1 cellular context compared by ENCODE assay signal in the genomic region with DNA sequence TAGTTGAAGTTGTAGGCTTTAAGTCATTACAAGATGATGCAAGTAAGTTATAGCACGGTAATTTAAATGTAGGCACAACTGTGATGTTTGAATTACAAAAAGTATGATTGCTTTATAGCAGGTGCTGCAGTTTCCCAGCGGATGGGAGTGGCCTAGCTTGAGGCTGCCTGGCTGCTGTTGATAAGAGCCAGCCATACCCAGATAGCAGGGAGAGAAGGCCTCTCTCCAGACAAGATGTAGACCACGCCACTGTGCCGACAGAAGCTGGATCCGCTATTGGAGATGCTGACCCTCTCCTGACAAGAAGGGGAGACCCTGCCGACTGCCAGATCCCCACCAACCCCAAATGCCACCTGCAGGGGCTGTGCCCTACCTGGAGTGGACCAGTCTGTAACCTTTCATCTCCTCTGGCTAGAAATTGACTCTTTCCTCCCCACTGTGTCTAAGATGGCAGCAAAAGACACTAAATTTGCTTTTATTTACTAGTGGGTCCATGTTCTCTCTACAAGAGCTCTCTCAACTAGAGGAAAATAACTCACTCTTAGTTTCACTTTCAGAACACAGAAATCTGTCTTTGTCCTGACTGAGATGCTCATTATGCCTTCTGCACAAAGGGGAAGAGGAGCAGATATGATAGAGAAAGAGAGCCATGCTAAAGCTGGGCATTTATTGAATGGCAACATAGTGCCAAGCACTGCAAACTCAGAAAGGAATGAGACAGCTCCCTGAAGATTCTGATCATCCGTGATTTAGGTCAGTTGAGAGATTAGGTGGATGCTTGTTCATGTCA.
A peak's percentile ranks its signal among the peaks of the same experiment; 100 is the strongest.
TF ChIP-seq lines count a peak whose summit lies in the region.

No MANE protein-coding gene starts in this region.

TF ChIP-seq in K562, 482 proteins besides CTCF, POLR2A, EP300 and RAD21 (continued from another document and continues in another):
- no peak for TF ChIP-seq ZNF197 (CRISPR knock-in tag; IDR thresholded peaks at IDR 0.05; ENCODE audit: low read depth)
- TF ChIP-seq SMAD1 (IDR thresholded peaks at IDR 0.05; ENCODE audit: low read depth, low read length, partially characterized antibody) = no peak
- TF ChIP-seq ZNF766 (CRISPR knock-in tag; conservative IDR thresholded peaks at IDR 0.05) = no peak
- TF ChIP-seq, protein P1, sequence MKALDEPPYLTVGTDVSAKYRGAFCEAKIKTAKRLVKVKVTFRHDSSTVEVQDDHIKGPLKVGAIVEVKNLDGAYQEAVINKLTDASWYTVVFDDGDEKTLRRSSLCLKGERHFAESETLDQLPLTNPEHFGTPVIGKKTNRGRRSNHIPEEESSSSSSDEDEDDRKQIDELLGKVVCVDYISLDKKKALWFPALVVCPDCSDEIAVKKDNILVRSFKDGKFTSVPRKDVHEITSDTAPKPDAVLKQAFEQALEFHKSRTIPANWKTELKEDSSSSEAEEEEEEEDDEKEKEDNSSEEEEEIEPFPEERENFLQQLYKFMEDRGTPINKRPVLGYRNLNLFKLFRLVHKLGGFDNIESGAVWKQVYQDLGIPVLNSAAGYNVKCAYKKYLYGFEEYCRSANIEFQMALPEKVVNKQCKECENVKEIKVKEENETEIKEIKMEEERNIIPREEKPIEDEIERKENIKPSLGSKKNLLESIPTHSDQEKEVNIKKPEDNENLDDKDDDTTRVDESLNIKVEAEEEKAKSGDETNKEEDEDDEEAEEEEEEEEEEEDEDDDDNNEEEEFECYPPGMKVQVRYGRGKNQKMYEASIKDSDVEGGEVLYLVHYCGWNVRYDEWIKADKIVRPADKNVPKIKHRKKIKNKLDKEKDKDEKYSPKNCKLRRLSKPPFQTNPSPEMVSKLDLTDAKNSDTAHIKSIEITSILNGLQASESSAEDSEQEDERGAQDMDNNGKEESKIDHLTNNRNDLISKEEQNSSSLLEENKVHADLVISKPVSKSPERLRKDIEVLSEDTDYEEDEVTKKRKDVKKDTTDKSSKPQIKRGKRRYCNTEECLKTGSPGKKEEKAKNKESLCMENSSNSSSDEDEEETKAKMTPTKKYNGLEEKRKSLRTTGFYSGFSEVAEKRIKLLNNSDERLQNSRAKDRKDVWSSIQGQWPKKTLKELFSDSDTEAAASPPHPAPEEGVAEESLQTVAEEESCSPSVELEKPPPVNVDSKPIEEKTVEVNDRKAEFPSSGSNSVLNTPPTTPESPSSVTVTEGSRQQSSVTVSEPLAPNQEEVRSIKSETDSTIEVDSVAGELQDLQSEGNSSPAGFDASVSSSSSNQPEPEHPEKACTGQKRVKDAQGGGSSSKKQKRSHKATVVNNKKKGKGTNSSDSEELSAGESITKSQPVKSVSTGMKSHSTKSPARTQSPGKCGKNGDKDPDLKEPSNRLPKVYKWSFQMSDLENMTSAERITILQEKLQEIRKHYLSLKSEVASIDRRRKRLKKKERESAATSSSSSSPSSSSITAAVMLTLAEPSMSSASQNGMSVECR (CRISPR knock-in tag; IDR thresholded peaks at IDR 0.05) = no peak; the same call in 1 of the 2 replicates
- TF ChIP-seq KAT8 (IDR thresholded peaks at IDR 0.05; ENCODE audit: low read depth) = no peak
- no peak for TF ChIP-seq EGR1 (conservative IDR thresholded peaks at IDR 0.05)
- TF ChIP-seq ZNF75A (CRISPR knock-in tag; IDR thresholded peaks at IDR 0.05) = no peak
- TF ChIP-seq, protein P2, sequence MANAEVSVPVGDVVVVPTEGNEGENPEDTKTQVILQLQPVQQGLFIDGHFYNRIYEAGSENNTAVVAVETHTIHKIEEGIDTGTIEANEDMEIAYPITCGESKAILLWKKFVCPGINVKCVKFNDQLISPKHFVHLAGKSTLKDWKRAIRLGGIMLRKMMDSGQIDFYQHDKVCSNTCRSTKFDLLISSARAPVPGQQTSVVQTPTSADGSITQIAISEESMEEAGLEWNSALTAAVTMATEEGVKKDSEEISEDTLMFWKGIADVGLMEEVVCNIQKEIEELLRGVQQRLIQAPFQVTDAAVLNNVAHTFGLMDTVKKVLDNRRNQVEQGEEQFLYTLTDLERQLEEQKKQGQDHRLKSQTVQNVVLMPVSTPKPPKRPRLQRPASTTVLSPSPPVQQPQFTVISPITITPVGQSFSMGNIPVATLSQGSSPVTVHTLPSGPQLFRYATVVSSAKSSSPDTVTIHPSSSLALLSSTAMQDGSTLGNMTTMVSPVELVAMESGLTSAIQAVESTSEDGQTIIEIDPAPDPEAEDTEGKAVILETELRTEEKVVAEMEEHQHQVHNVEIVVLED (CRISPR knock-in tag; IDR thresholded peaks at IDR 0.05) = no peak
- TF ChIP-seq LARP7 (IDR thresholded peaks at IDR 0.05) = no peak
- TF ChIP-seq, protein P3, sequence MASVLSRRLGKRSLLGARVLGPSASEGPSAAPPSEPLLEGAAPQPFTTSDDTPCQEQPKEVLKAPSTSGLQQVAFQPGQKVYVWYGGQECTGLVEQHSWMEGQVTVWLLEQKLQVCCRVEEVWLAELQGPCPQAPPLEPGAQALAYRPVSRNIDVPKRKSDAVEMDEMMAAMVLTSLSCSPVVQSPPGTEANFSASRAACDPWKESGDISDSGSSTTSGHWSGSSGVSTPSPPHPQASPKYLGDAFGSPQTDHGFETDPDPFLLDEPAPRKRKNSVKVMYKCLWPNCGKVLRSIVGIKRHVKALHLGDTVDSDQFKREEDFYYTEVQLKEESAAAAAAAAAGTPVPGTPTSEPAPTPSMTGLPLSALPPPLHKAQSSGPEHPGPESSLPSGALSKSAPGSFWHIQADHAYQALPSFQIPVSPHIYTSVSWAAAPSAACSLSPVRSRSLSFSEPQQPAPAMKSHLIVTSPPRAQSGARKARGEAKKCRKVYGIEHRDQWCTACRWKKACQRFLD (CRISPR knock-in tag; IDR thresholded peaks at IDR 0.05) = 0 out of 2 replicates have a peak, but pooled peaks have one; percentile 50
- TF ChIP-seq SOX6 (IDR thresholded peaks at IDR 0.05) = peak; percentile 84
- no peak for TF ChIP-seq NFATC3 (IDR thresholded peaks at IDR 0.05)
- 0 out of 2 replicates have a peak, but pooled peaks have one; percentile 56 for TF ChIP-seq EHMT2 (IDR thresholded peaks at IDR 0.05)
- TF ChIP-seq FOXK2 (conservative IDR thresholded peaks at IDR 0.05 in 1 of 2, IDR thresholded peaks at IDR 0.05 in 1 of 2; ENCODE audit: low read depth in 2 of 2) = 0 out of 4 replicates have a peak, but pooled peaks of 1 of the 2 experiments have one; percentile 10
- no peak for TF ChIP-seq HMG20A (CRISPR knock-in tag; conservative IDR thresholded peaks at IDR 0.05)
- TF ChIP-seq, protein P4, sequence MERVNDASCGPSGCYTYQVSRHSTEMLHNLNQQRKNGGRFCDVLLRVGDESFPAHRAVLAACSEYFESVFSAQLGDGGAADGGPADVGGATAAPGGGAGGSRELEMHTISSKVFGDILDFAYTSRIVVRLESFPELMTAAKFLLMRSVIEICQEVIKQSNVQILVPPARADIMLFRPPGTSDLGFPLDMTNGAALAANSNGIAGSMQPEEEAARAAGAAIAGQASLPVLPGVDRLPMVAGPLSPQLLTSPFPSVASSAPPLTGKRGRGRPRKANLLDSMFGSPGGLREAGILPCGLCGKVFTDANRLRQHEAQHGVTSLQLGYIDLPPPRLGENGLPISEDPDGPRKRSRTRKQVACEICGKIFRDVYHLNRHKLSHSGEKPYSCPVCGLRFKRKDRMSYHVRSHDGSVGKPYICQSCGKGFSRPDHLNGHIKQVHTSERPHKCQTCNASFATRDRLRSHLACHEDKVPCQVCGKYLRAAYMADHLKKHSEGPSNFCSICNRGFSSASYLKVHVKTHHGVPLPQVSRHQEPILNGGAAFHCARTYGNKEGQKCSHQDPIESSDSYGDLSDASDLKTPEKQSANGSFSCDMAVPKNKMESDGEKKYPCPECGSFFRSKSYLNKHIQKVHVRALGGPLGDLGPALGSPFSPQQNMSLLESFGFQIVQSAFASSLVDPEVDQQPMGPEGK (CRISPR knock-in tag; IDR thresholded peaks at IDR 0.05; ENCODE audit: borderline replicate concordance) = no peak
- TF ChIP-seq, protein P5, sequence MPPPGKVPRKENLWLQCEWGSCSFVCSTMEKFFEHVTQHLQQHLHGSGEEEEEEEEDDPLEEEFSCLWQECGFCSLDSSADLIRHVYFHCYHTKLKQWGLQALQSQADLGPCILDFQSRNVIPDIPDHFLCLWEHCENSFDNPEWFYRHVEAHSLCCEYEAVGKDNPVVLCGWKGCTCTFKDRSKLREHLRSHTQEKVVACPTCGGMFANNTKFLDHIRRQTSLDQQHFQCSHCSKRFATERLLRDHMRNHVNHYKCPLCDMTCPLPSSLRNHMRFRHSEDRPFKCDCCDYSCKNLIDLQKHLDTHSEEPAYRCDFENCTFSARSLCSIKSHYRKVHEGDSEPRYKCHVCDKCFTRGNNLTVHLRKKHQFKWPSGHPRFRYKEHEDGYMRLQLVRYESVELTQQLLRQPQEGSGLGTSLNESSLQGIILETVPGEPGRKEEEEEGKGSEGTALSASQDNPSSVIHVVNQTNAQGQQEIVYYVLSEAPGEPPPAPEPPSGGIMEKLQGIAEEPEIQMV (tag; conservative IDR thresholded peaks at IDR 0.05; ENCODE audit: low read depth) = no peak
- TF ChIP-seq, protein P6, sequence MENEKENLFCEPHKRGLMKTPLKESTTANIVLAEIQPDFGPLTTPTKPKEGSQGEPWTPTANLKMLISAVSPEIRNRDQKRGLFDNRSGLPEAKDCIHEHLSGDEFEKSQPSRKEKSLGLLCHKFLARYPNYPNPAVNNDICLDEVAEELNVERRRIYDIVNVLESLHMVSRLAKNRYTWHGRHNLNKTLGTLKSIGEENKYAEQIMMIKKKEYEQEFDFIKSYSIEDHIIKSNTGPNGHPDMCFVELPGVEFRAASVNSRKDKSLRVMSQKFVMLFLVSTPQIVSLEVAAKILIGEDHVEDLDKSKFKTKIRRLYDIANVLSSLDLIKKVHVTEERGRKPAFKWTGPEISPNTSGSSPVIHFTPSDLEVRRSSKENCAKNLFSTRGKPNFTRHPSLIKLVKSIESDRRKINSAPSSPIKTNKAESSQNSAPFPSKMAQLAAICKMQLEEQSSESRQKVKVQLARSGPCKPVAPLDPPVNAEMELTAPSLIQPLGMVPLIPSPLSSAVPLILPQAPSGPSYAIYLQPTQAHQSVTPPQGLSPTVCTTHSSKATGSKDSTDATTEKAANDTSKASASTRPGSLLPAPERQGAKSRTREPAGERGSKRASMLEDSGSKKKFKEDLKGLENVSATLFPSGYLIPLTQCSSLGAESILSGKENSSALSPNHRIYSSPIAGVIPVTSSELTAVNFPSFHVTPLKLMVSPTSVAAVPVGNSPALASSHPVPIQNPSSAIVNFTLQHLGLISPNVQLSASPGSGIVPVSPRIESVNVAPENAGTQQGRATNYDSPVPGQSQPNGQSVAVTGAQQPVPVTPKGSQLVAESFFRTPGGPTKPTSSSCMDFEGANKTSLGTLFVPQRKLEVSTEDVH (IDR thresholded peaks at IDR 0.05; ENCODE audit: low read depth, partially characterized antibody) = no peak
- no peak for TF ChIP-seq SMAD2 (IDR thresholded peaks at IDR 0.05; ENCODE audit: low read depth, low read length)
- peak; percentile 90; the same call in 1 of the 2 replicates for TF ChIP-seq CC2D1A (IDR thresholded peaks at IDR 0.05)
- no peak for TF ChIP-seq ZNF124 (CRISPR knock-in tag; IDR thresholded peaks at IDR 0.05)
- peak; percentile 60 for TF ChIP-seq HDAC3 (IDR thresholded peaks at IDR 0.05; ENCODE audit: borderline replicate concordance, partially characterized antibody)
- TF ChIP-seq ZNF41 (CRISPR knock-in tag; conservative IDR thresholded peaks at IDR 0.05) = no peak
- TF ChIP-seq MYC (IDR thresholded peaks at IDR 0.05; ENCODE audit: low read depth, low read length) = peak; percentile 62
- TF ChIP-seq MYC (CRISPR knock-in tag; IDR thresholded peaks at IDR 0.05; ENCODE audit: borderline replicate concordance, low read depth) = no peak
- TF ChIP-seq, protein P7, sequence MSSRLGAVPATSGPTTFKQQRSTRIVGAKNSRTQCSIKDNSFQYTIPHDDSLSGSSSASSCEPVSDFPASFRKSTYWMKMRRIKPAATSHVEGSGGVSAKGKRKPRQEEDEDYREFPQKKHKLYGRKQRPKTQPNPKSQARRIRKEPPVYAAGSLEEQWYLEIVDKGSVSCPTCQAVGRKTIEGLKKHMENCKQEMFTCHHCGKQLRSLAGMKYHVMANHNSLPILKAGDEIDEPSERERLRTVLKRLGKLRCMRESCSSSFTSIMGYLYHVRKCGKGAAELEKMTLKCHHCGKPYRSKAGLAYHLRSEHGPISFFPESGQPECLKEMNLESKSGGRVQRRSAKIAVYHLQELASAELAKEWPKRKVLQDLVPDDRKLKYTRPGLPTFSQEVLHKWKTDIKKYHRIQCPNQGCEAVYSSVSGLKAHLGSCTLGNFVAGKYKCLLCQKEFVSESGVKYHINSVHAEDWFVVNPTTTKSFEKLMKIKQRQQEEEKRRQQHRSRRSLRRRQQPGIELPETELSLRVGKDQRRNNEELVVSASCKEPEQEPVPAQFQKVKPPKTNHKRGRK (tag; IDR thresholded peaks at IDR 0.05) = no peak
- no peak for TF ChIP-seq BMI1 (IDR thresholded peaks at IDR 0.05; ENCODE audit: low read length)
- TF ChIP-seq ATF7 (IDR thresholded peaks at IDR 0.05) = peak; percentile 38; the same call in 1 of the 2 replicates
- TF ChIP-seq TSC22D4 (tag; IDR thresholded peaks at IDR 0.05) = no peak
- TF ChIP-seq, protein P8, sequence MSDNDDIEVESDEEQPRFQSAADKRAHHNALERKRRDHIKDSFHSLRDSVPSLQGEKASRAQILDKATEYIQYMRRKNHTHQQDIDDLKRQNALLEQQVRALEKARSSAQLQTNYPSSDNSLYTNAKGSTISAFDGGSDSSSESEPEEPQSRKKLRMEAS (CRISPR knock-in tag; IDR thresholded peaks at IDR 0.05) = peak; percentile 31; the same call in 1 of the 2 replicates
- TF ChIP-seq CBFA2T2 (conservative IDR thresholded peaks at IDR 0.05) = peak; percentile 93
- TF ChIP-seq WHSC1 (IDR thresholded peaks at IDR 0.05; ENCODE audit: low read length) = no peak
- no peak for TF ChIP-seq TFAM (CRISPR knock-in tag; conservative IDR thresholded peaks at IDR 0.05)
- TF ChIP-seq, protein P9, sequence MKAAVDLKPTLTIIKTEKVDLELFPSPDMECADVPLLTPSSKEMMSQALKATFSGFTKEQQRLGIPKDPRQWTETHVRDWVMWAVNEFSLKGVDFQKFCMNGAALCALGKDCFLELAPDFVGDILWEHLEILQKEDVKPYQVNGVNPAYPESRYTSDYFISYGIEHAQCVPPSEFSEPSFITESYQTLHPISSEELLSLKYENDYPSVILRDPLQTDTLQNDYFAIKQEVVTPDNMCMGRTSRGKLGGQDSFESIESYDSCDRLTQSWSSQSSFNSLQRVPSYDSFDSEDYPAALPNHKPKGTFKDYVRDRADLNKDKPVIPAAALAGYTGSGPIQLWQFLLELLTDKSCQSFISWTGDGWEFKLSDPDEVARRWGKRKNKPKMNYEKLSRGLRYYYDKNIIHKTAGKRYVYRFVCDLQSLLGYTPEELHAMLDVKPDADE (conservative IDR thresholded peaks at IDR 0.05; ENCODE audit: control insufficient read depth, low read depth, low read length) = peak; percentile 69; the same call in 1 of the 2 replicates
- TF ChIP-seq, protein P10, sequence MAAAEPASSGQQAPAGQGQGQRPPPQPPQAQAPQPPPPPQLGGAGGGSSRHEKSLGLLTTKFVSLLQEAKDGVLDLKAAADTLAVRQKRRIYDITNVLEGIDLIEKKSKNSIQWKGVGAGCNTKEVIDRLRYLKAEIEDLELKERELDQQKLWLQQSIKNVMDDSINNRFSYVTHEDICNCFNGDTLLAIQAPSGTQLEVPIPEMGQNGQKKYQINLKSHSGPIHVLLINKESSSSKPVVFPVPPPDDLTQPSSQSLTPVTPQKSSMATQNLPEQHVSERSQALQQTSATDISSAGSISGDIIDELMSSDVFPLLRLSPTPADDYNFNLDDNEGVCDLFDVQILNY (CRISPR knock-in tag; IDR thresholded peaks at IDR 0.05) = no peak
- TF ChIP-seq PCBP2 (IDR thresholded peaks at IDR 0.05; ENCODE audit: low read depth, low read length, poor library complexity, severe bottlenecking) = no peak
- TF ChIP-seq EWSR1 (IDR thresholded peaks at IDR 0.05; ENCODE audit: borderline replicate concordance, low read depth, partially characterized antibody) = no peak
- peak; percentile 81 for TF ChIP-seq FOXM1 (IDR thresholded peaks at IDR 0.05; ENCODE audit: low read depth)
- TF ChIP-seq FOXM1 (CRISPR knock-in tag; IDR thresholded peaks at IDR 0.05; ENCODE audit: low read depth) = no peak
